In genomic region chr22:45302047-45302446, GRCh38 we compare ENCODE assay signal across 11 cellular contexts. TPM values are rescaled to one million over a fixed set of nuclear protein-coding genes. Genes with fewer than 3 reads are reported as not detected.
DNase-seq lines count a peak whose midpoint lies in the region; ATAC-seq, FAIRE-seq and TF ChIP-seq lines count a peak whose summit lies in the region.
"Had no signal": no experiment of that assay in that cellular context is flagged by ENCODE, and none has a peak within 500 bp of the region (broad histone marks: within the 10 kb centered on the region; RNA-seq: fewer than 3 reads in every experiment).

No MANE protein-coding gene starts in this region.

- no peaks in the 10 kb centered on the region for H3K9me3 Mint-ChIP-seq in chondrocyte (ENCODE audit: low read depth)
- H3K9me3 Mint-ChIP-seq in stimulated activated naive B cell treated with anti-CD40 and anti-IgM and Interleukin-4, amounts not matched to agents 10 μg/mL and 1 μg/mL and 100 μg/mL, for 72 hours, result no peaks in the 10 kb centered on the region

- no peak overlapping the region for H3K4me3 Mint-ChIP-seq in chondrocyte (ENCODE audit: unreplicated experiment)
- H3K4me3 Mint-ChIP-seq in stimulated activated naive B cell treated with anti-CD40 and anti-IgM and Interleukin-4, amounts not matched to agents 10 μg/mL and 1 μg/mL and 100 μg/mL, for 72 hours, result no peak overlapping the region

- FAIRE-seq in GM19239 (lab: Jason Lieb, UNC), result no peak

- no peaks in the 10 kb centered on the region for H3K36me3 Mint-ChIP-seq in chondrocyte (ENCODE audit: low read depth)
- H3K36me3 Mint-ChIP-seq in stimulated activated naive B cell treated with anti-CD40 and anti-IgM and Interleukin-4, amounts not matched to agents 10 μg/mL and 1 μg/mL and 100 μg/mL, for 72 hours, result no peaks in the 10 kb centered on the region

- peak overlapping the region; percentile 78 for H3K27ac Mint-ChIP-seq in chondrocyte (ENCODE audit: unreplicated experiment)
- peak overlapping the region; percentile 53 for H3K27ac Mint-ChIP-seq in stimulated activated naive B cell treated with anti-CD40 and anti-IgM and Interleukin-4, amounts not matched to agents 10 μg/mL and 1 μg/mL and 100 μg/mL, for 72 hours

- peak; percentile 94 to 96 for ATAC-seq in stimulated activated naive B cell treated with anti-CD40 and anti-IgM and Interleukin-4, amounts not matched to agents 10 μg/mL and 1 μg/mL and 100 μg/mL, for 72 hours (replicated peaks)

- peak; percentile 37 for TF ChIP-seq CTCF in chondrocyte (IDR thresholded peaks at IDR 0.05)

- H3K4me1 Mint-ChIP-seq in chondrocyte (ENCODE audit: low read depth), result peaks cover 6% of the 10 kb centered on the region
- H3K4me1 Mint-ChIP-seq in stimulated activated naive B cell treated with anti-CD40 and anti-IgM and Interleukin-4, amounts not matched to agents 10 μg/mL and 1 μg/mL and 100 μg/mL, for 72 hours, result peaks cover 5 to 20% of the 10 kb centered on the region in 2 donors

- H3K27me3 Mint-ChIP-seq in chondrocyte (ENCODE audit: low read depth), result no peaks in the 10 kb centered on the region
- H3K27me3 Mint-ChIP-seq in stimulated activated naive B cell treated with anti-CD40 and anti-IgM and Interleukin-4, amounts not matched to agents 10 μg/mL and 1 μg/mL and 100 μg/mL, for 72 hours, result no peaks in the 10 kb centered on the region

- DNase-seq in NCI-H2196 (lab: John Stamatoyannopoulos, UW; ENCODE audit: unreplicated experiment) (peak; percentile 27), NCI-H2196 treated with DMSO at 0.1 percent for 48 hours (lab: John Stamatoyannopoulos, UW; ENCODE audit: unreplicated experiment) (no peak), NCI-H774 (lab: John Stamatoyannopoulos, UW) (peak; percentile 28), chondrocyte (ENCODE audit: low spot score) (no peak), GM19239 (ENCODE audit: insufficient read length, low spot score) (no peak), HK-2 (ENCODE audit: unreplicated experiment) (no peak), Kasumi-1 (lab: John Stamatoyannopoulos, UW) (no peak)
- no peak for DNase-seq in stimulated activated naive B cell treated with anti-CD40 and anti-IgM and Interleukin-4, amounts not matched to agents 10 μg/mL and 1 μg/mL and 100 μg/mL, for 72 hours
- DNase-seq: activated CD4-positive, CD25-positive, alpha-beta regulatory T cell; testis had no signal

RNA-seq across cellular contexts. Expression of gene FAM118A, which starts 7.7 kb away (rescaled TPM):
- 64.6 to 72.6 TPM (median 68.7 TPM) in 3 replicates for total RNA-seq in chondrocyte

RNA-seq across cellular contexts. Expression of gene UPK3A, which starts 17.3 kb away (rescaled TPM):
- total RNA-seq in chondrocyte, result not detected in 3 replicates
- total RNA-seq: skeletal muscle tissue, testis had no signal

Comparison
In these comparisons a context has a peak if more than half of its experiments do, and no peak if none do; other contexts are left out.
1. DNase-seq: peak in NCI-H2196 (single experiment) and NCI-H774 (single experiment); none in NCI-H2196 treated with DMSO at 0.1 percent for 48 hours (single experiment), chondrocyte (single experiment), stimulated activated naive B cell treated with anti-CD40 and anti-IgM and Interleukin-4, amounts not matched to agents 10 μg/mL and 1 μg/mL and 100 μg/mL, for 72 hours (single experiment), GM19239 (single experiment), HK-2 (single experiment) and Kasumi-1 (0 of 2).